Comparison of ENCODE assay signal across 25 cellular contexts in genomic region chr22:24841261-24841660, GRCh38. TPM values are rescaled to one million over a fixed set of nuclear protein-coding genes. Genes with fewer than 3 reads are reported as not detected.
DNase-seq lines count a peak whose midpoint lies in the region; ATAC-seq and TF ChIP-seq lines count a peak whose summit lies in the region.
"Had no signal": no experiment of that assay in that cellular context is flagged by ENCODE, and none has a peak within 500 bp of the region (broad histone marks: within the 10 kb centered on the region; RNA-seq: fewer than 3 reads in every experiment).

No MANE protein-coding gene starts in this region.

- H3K9me2 ChIP-seq in hepatocyte (replicated peaks; ENCODE audit: insufficient read depth): no peaks in the 10 kb centered on the region

- H3K27ac ChIP-seq in VCaP (peak overlapping the region; percentile 40), hepatocyte (no peak overlapping the region), sigmoid colon (no peak overlapping the region)
- H3K27ac ChIP-seq: 22Rv1, BLaER1, KMS-11, SJSA1 had no signal

- no peak overlapping the region for H3K4me3 Mint-ChIP-seq in activated T-helper 17 cell treated with anti-CD3 and anti-CD28 coated beads, Interleukin-2, amount 50 U/mL, for 72 hours
- H3K4me3 Mint-ChIP-seq: CD4-positive, alpha-beta memory T cell had no signal

- H2AFZ ChIP-seq in hepatocyte: no peak overlapping the region

- no peaks in the 10 kb centered on the region for H3K27me3 Mint-ChIP-seq in activated T-helper 17 cell treated with anti-CD3 and anti-CD28 coated beads, Interleukin-2, amount 50 U/mL, for 72 hours
- H3K27me3 Mint-ChIP-seq: CD4-positive, alpha-beta memory T cell had no signal

- TF ChIP-seq CTCF in VCaP (conservative IDR thresholded peaks at IDR 0.05) (no peak), hepatocyte (IDR thresholded peaks at IDR 0.05; ENCODE audit: poor library complexity) (no peak), sigmoid colon (IDR thresholded peaks at IDR 0.05) (no peak)

- no peaks in the 10 kb centered on the region for H3K79me2 ChIP-seq in hepatocyte

- no peak for TF ChIP-seq EP300 in sigmoid colon (IDR thresholded peaks at IDR 0.05)

- H3K36me3 Mint-ChIP-seq in activated T-helper 17 cell treated with anti-CD3 and anti-CD28 coated beads, Interleukin-2, amount 50 U/mL, for 72 hours (ENCODE audit: low read depth): no peaks in the 10 kb centered on the region
- H3K36me3 Mint-ChIP-seq: CD4-positive, alpha-beta memory T cell had no signal

- H3K9me3 Mint-ChIP-seq in activated T-helper 17 cell treated with anti-CD3 and anti-CD28 coated beads, Interleukin-2, amount 50 U/mL, for 72 hours: no peaks in the 10 kb centered on the region
- H3K9me3 Mint-ChIP-seq: CD4-positive, alpha-beta memory T cell had no signal

- no peaks in the 10 kb centered on the region for H3K4me1 ChIP-seq in hepatocyte (ENCODE audit: insufficient read depth)
- no peaks in the 10 kb centered on the region for H3K4me1 ChIP-seq in sigmoid colon
- H3K4me1 ChIP-seq: BLaER1, SJSA1 had no signal

- intact Hi-C loops in sigmoid colon (cut with DNase I): no loop called here

- WGBS in hepatocyte (ENCODE audit: low lambda C conversion rate, missing lambda C conversion rate): 79% methylated on average over 1 of the region's 1 CpG
- WGBS in sigmoid colon, 2 donors: 15 to 63% methylated on average over 1 of the region's 1 CpG

- no peaks in the 10 kb centered on the region for H3K4me1 Mint-ChIP-seq in activated T-helper 17 cell treated with anti-CD3 and anti-CD28 coated beads, Interleukin-2, amount 50 U/mL, for 72 hours

- ATAC-seq in activated T-helper 17 cell treated with anti-CD3 and anti-CD28 coated beads, Interleukin-2, amount 50 U/mL, for 72 hours (replicated peaks): no peak

- H3K4me3 ChIP-seq in hepatocyte (no peak overlapping the region), sigmoid colon (no peak overlapping the region)
- H3K4me3 ChIP-seq: BLaER1, SJSA1 had no signal

- peak; percentile 13 for DNase-seq in DMS53 (lab: John Stamatoyannopoulos, UW)
- DNase-seq in DMS53 treated with DMSO at 0.1 percent for 48 hours (lab: John Stamatoyannopoulos, UW; ENCODE audit: unreplicated experiment): no peak
- peak; percentile 29 for DNase-seq in hepatocyte (ENCODE audit: low spot score)
- DNase-seq in sigmoid colon: peak; percentile 17
- DNase-seq in DMS153 treated with DMSO at 0.1 percent for 48 hours (lab: John Stamatoyannopoulos, UW; ENCODE audit: unreplicated experiment): no peak
- DNase-seq in SW 1271 (lab: John Stamatoyannopoulos, UW): no peak
- DNase-seq: ACHN; CD4-positive, alpha-beta memory T cell; GDM1; GOT3; HCEC 1CT; IMR-90; MV-4-11; NCI-H1105 treated with DMSO at 0.1 percent for 48 hours; NCI-H2081 treated with DMSO at 0.1 percent for 48 hours; NCI-H524; NCI-H774; OCI-M1 had no signal

- H4K20me1 ChIP-seq in hepatocyte (ENCODE audit: insufficient read depth, poor library complexity, severe bottlenecking): no peaks in the 10 kb centered on the region
- H4K20me1 ChIP-seq: BLaER1 had no signal

- H3K36me3 ChIP-seq in hepatocyte (replicated peaks; ENCODE audit: insufficient read depth, low read depth): no peaks in the 10 kb centered on the region
- no peaks in the 10 kb centered on the region for H3K36me3 ChIP-seq in sigmoid colon
- H3K36me3 ChIP-seq: BLaER1, SJSA1 had no signal

- TF ChIP-seq POLR2A in sigmoid colon (IDR thresholded peaks at IDR 0.05): no peak

- H3K9me3 ChIP-seq in hepatocyte (ENCODE audit: low read depth): no peaks in the 10 kb centered on the region
- no peaks in the 10 kb centered on the region for H3K9me3 ChIP-seq in sigmoid colon
- H3K9me3 ChIP-seq: BLaER1, SJSA1 had no signal

- no peak overlapping the region for H3K27ac Mint-ChIP-seq in activated T-helper 17 cell treated with anti-CD3 and anti-CD28 coated beads, Interleukin-2, amount 50 U/mL, for 72 hours

- H3K27me3 ChIP-seq in hepatocyte (no peaks in the 10 kb centered on the region), sigmoid colon (no peaks in the 10 kb centered on the region)
- H3K27me3 ChIP-seq: BLaER1 had no signal

- H3K4me2 ChIP-seq in hepatocyte: no peak overlapping the region
- H3K4me2 ChIP-seq: BLaER1, KMS-11 had no signal

RNA-seq across cellular contexts. Expression of gene SGSM1, which starts 35.2 kb away (rescaled TPM):
- 3.1 and 3.5 TPM in 2 replicates for total RNA-seq in hepatocyte
- polyA plus RNA-seq in hepatocyte: 1.7 TPM in 2 replicates
- total RNA-seq in sigmoid colon: 1 to 10 TPM; 2.3 to 3.6 (median 3.5) TPM
- polyA plus RNA-seq in sigmoid colon: 1 to 10 TPM in 1 of 3 donors, under 1 TPM in 2; 0.46 to 1.1 (median 0.60) TPM
- 1 to 10 TPM in 1 of 2 donors, under 1 TPM in 1; 0.52 to 1.3 TPM for total RNA-seq in activated T-helper 17 cell treated with anti-CD3 and anti-CD28 coated beads, Interleukin-2, amount 50 U/mL, for 72 hours
- total RNA-seq: IMR-90, M059J, SJSA1 had no signal
- polyA plus RNA-seq: IMR-90 had no signal

Comparison
In these comparisons a context has a peak if more than half of its experiments do, and no peak if none do; other contexts are left out.
1. DNase-seq: peak in DMS53 (single experiment), hepatocyte (single experiment) and sigmoid colon (single experiment); none in DMS53 treated with DMSO at 0.1 percent for 48 hours (single experiment), DMS153 treated with DMSO at 0.1 percent for 48 hours (single experiment) and SW 1271 (0 of 2).